ENCODE assay signal across 8 cellular contexts in the genomic region with DNA sequence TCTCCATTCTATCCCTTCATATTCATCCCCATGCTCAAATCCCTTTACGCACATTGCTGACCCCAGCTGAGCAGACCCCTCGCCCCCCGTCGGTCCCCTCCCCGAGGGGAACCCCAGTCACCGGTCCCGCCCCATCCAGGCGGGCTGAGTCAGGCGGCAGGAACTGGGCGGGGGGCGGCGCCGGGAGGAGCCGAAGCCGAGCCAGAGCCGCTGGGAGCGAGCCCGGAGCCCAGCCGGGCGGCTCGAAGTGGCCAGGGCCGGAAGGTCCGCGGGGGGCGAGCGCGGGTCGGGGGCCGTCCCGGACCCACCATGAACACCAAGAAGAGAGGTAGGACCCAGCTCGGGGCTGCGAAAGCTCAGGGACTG. TPM values are rescaled to one million over a fixed set of nuclear protein-coding genes. Genes with fewer than 3 reads are reported as not detected.
DNase-seq lines count a peak whose midpoint lies in the region; ATAC-seq and TF ChIP-seq lines count a peak whose summit lies in the region.

No MANE protein-coding gene starts in this region.

- ATAC-seq in HG02678 (IDR thresholded peaks at IDR 0.05; ENCODE audit: unreplicated experiment), result peak; percentile 30
- peak; percentile 74 to 80 for ATAC-seq in lower lobe of right lung

- peaks cover 40% of the 10 kb centered on the region for H3K4me1 Mint-ChIP-seq in stimulated activated naive CD8-positive, alpha-beta T cell treated with anti-CD3 and anti-CD28 coated beads, Interleukin-15, Interleukin-2, amounts not matched to agents 100 ng/mL and 50 ng/mL, for 24 hours (ENCODE audit: low read depth)

- peak overlapping the region; percentile 71 for H3K27ac Mint-ChIP-seq in stimulated activated naive CD8-positive, alpha-beta T cell treated with anti-CD3 and anti-CD28 coated beads, Interleukin-15, Interleukin-2, amounts not matched to agents 100 ng/mL and 50 ng/mL, for 24 hours

- H3K4me1 ChIP-seq in BLaER1 treated with 17β-estradiol and CSF1 and Interleukin-3, amounts not matched to agents 10 nM and 100 nM, result peaks cover 87 to 96% (median 93%) of the 10 kb centered on the region in 10 experiments
- peaks cover 87% of the 10 kb centered on the region for H3K4me1 ChIP-seq in lower lobe of right lung

- intact Hi-C loops in lower lobe of right lung (cut with DNase I), result no loop called here

- peaks cover 9% of the 10 kb centered on the region for H3K36me3 Mint-ChIP-seq in stimulated activated naive CD8-positive, alpha-beta T cell treated with anti-CD3 and anti-CD28 coated beads, Interleukin-15, Interleukin-2, amounts not matched to agents 100 ng/mL and 50 ng/mL, for 24 hours (ENCODE audit: low read depth)

- peak overlapping the region; percentile 80 to 92 (median 85) for H3K9ac ChIP-seq in BLaER1 treated with 17β-estradiol and CSF1 and Interleukin-3, amounts not matched to agents 10 nM and 100 nM

- peaks cover 85 to 100% (median 99%) of the 10 kb centered on the region in 11 experiments for H4K20me1 ChIP-seq in BLaER1 treated with 17β-estradiol and CSF1 and Interleukin-3, amounts not matched to agents 10 nM and 100 nM

- H3K4me2 ChIP-seq in BLaER1 treated with 17β-estradiol and CSF1 and Interleukin-3, amounts not matched to agents 10 nM and 100 nM, result peak overlapping the region; percentile 97 to 100 (median 98)

- H3K4me3 ChIP-seq in BLaER1 treated with 17β-estradiol and CSF1 and Interleukin-3, amounts not matched to agents 10 nM and 100 nM, result peak overlapping the region; percentile 72 to 89 (median 79)
- peak overlapping the region; percentile 83 for H3K4me3 ChIP-seq in lower lobe of right lung

- no peak for TF ChIP-seq CTCF in lower lobe of right lung (IDR thresholded peaks at IDR 0.05)

- peak overlapping the region; percentile 80 for H3K4me3 Mint-ChIP-seq in stimulated activated naive CD8-positive, alpha-beta T cell treated with anti-CD3 and anti-CD28 coated beads, Interleukin-15, Interleukin-2, amounts not matched to agents 100 ng/mL and 50 ng/mL, for 24 hours

- peaks cover 28 to 75% (median 39%) of the 10 kb centered on the region in 11 experiments for H3K36me3 ChIP-seq in BLaER1 treated with 17β-estradiol and CSF1 and Interleukin-3, amounts not matched to agents 10 nM and 100 nM
- peaks cover 38% of the 10 kb centered on the region for H3K36me3 ChIP-seq in lower lobe of right lung

- no peaks in the 10 kb centered on the region for H3K9me3 ChIP-seq in BLaER1 treated with 17β-estradiol and CSF1 and Interleukin-3, amounts not matched to agents 10 nM and 100 nM (replicated peaks in 1 of 11)
- no peaks in the 10 kb centered on the region for H3K9me3 ChIP-seq in lower lobe of right lung

- H3K27me3 Mint-ChIP-seq in stimulated activated naive CD8-positive, alpha-beta T cell treated with anti-CD3 and anti-CD28 coated beads, Interleukin-15, Interleukin-2, amounts not matched to agents 100 ng/mL and 50 ng/mL, for 24 hours, result peaks cover 6% of the 10 kb centered on the region

- H3K27ac ChIP-seq in BLaER1 treated with 17β-estradiol and CSF1 and Interleukin-3, amounts not matched to agents 10 nM and 100 nM, result peak overlapping the region; percentile 73 to 86 (median 81)
- H3K27ac ChIP-seq in lower lobe of right lung, result peak overlapping the region; percentile 94

- H3K27me3 ChIP-seq in BLaER1 treated with 17β-estradiol and CSF1 and Interleukin-3, amounts not matched to agents 10 nM and 100 nM, result no peaks in the 10 kb centered on the region
- no peaks in the 10 kb centered on the region for H3K27me3 ChIP-seq in lower lobe of right lung (ENCODE audit: low read depth)

- no peaks in the 10 kb centered on the region for H3K9me3 Mint-ChIP-seq in stimulated activated naive CD8-positive, alpha-beta T cell treated with anti-CD3 and anti-CD28 coated beads, Interleukin-15, Interleukin-2, amounts not matched to agents 100 ng/mL and 50 ng/mL, for 24 hours

- DNase-seq in activated CD4-positive, alpha-beta T cell treated with anti-CD3 and anti-CD28 coated beads for 4 hours, result peak; percentile 52 to 59
- DNase-seq in ecto neural progenitor cell (ENCODE audit: low spot score), result peak; percentile 73
- peak; percentile 74 for DNase-seq in lower lobe of right lung
- no peak for DNase-seq in SIG-M5 treated with dmso at 0.1 percent for 504 hours (lab: John Stamatoyannopoulos, UW; ENCODE audit: unreplicated experiment)
- no peak for DNase-seq in putamen (ENCODE audit: low spot score)

RNA-seq across cellular contexts. Expression of gene RIPOR1, which starts 8.6 kb away (rescaled TPM):
- 112 TPM for total RNA-seq in lower lobe of right lung

RNA-seq across cellular contexts. Expression of gene CTCF, which starts 25.1 kb away (rescaled TPM):
- total RNA-seq in lower lobe of right lung, result 36.2 TPM

RNA-seq across cellular contexts. Expression of gene AGRP, which starts 53.9 kb away (rescaled TPM):
- total RNA-seq in lower lobe of right lung, result 8.5 TPM

RNA-seq across cellular contexts. Expression of gene ATP6V0D1, which starts 56.3 kb away (rescaled TPM):
- 175 TPM for total RNA-seq in lower lobe of right lung

Comparison
In these comparisons a context has a peak if more than half of its experiments do, and no peak if none do; other contexts are left out.
1. DNase-seq: peak in activated CD4-positive, alpha-beta T cell treated with anti-CD3 and anti-CD28 coated beads for 4 hours (2 of 2), ecto neural progenitor cell (single experiment) and lower lobe of right lung (single experiment); none in SIG-M5 treated with dmso at 0.1 percent for 504 hours (single experiment) and putamen (single experiment).